In the genomic region with DNA sequence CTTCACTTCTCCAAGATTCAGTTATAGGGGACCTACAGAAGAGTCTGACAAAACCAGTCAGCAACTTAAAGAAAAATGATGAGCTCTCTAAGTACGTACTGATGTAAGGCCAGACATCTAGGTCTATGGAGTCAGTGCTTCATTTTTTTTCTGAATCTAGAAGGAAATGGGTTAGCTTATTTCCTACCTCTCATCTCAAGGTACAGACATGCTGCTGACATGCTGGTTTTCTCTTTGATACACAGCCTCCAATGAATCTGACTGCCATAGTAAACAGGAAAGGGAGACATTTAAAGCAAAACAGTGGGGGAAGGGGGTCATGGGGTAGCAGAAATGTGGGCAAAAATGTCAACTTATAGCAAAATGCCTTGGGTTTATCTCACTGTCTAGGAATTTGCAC, we compare ENCODE assay signal across 9 cellular contexts. TPM values are rescaled to one million over a fixed set of nuclear protein-coding genes. Genes with fewer than 3 reads are reported as not detected.
DNase-seq lines count a peak whose midpoint lies in the region; ATAC-seq and TF ChIP-seq lines count a peak whose summit lies in the region.
"Had no signal": no experiment of that assay in that cellular context is flagged by ENCODE, and none has a peak within 500 bp of the region (broad histone marks: within the 10 kb centered on the region; RNA-seq: fewer than 3 reads in every experiment).

No MANE protein-coding gene starts in this region.

- no peak for TF ChIP-seq RAD21 in IMR-90 (IDR thresholded peaks at IDR 0.05; ENCODE audit: low read length)

- H3K4me3 Mint-ChIP-seq in central memory CD8-positive, alpha-beta T cell: peak overlapping the region; percentile 40

- no peaks in the 10 kb centered on the region for H3K27me3 Mint-ChIP-seq in central memory CD8-positive, alpha-beta T cell

- intact Hi-C loops in IMR-90 (cut with micrococcal nuclease): no loop called here

- H2BK5ac ChIP-seq in IMR-90 (ENCODE audit: low read depth, low read length, poor library complexity, severe bottlenecking) (peak overlapping the region; percentile 17), trophoblast cell (ENCODE audit: low read depth, low read length, poor library complexity) (no peak overlapping the region)

- no TSS peak for BruUV-seq in IMR-90 (replicated peaks; lab: Mats Ljungman, UMichigan)

- H3K9me3 ChIP-seq in IMR-90 (ENCODE audit: control insufficient read depth, insufficient read depth, low read length): no peaks in the 10 kb centered on the region
- H3K9me3 ChIP-seq in trophoblast cell (ENCODE audit: insufficient read depth, low read depth, low read length): no peaks in the 10 kb centered on the region

- ATAC-seq in GM18867 (IDR thresholded peaks at IDR 0.05; ENCODE audit: unreplicated experiment) (peak; percentile 9), IMR-90 (ENCODE audit: low read depth) (no peak), HG02981 (IDR thresholded peaks at IDR 0.05; ENCODE audit: unreplicated experiment) (no peak)
- ATAC-seq in central memory CD8-positive, alpha-beta T cell (replicated peaks; ENCODE audit: extremely low read depth, poor library complexity, severe bottlenecking): peak; percentile 74

- no peak overlapping the region for H2BK15ac ChIP-seq in IMR-90 (ENCODE audit: low read depth, low read length)

- no peak overlapping the region for H2BK12ac ChIP-seq in trophoblast cell (ENCODE audit: low read length)

- no peak overlapping the region for H4K91ac ChIP-seq in IMR-90 (ENCODE audit: insufficient read depth, low read depth, low read length)
- H4K91ac ChIP-seq in trophoblast cell (ENCODE audit: low read depth, low read length): no peak overlapping the region

- in situ Hi-C loops in IMR-90 (cut with MboI; ENCODE audit: low sequenced_read_pairs): no loop called here

- no peak overlapping the region for H4K12ac ChIP-seq in trophoblast cell (ENCODE audit: low read depth, low read length)

- no peak for TF ChIP-seq CTCF in IMR-90 (conservative IDR thresholded peaks at IDR 0.05; ENCODE audit: low read depth, low read length)

- no peak for TF ChIP-seq POLR2A in IMR-90 (IDR thresholded peaks at IDR 0.05; ENCODE audit: low read depth, low read length)

- no peak overlapping the region for H4K8ac ChIP-seq in IMR-90 (ENCODE audit: low read depth in 2 of 2, low read length in 2 of 2)
- no peak overlapping the region for H4K8ac ChIP-seq in trophoblast cell (ENCODE audit: low read depth, low read length)

- H3K4ac ChIP-seq in IMR-90 (ENCODE audit: low read depth, low read length): no peak overlapping the region
- H3K4ac ChIP-seq in trophoblast cell (ENCODE audit: low read depth, low read length): no peak overlapping the region

- H3K23ac ChIP-seq in IMR-90 (ENCODE audit: low read depth, low read length): no peak overlapping the region
- no peak overlapping the region for H3K23ac ChIP-seq in trophoblast cell (ENCODE audit: low read length)

- H2AFZ ChIP-seq in IMR-90 (replicated peaks; ENCODE audit: low read length, poor library complexity): no peak overlapping the region
- H2AFZ ChIP-seq in trophoblast cell (ENCODE audit: insufficient read depth, low read length, poor library complexity): no peak overlapping the region

- no peak overlapping the region for H3K14ac ChIP-seq in IMR-90 (replicated peaks; ENCODE audit: low read depth, low read length)
- no peak overlapping the region for H3K14ac ChIP-seq in trophoblast cell (ENCODE audit: low read length)

- H3K36me3 Mint-ChIP-seq in central memory CD8-positive, alpha-beta T cell (ENCODE audit: insufficient read depth): peaks cover 21% of the 10 kb centered on the region

- POLR2A ChIA-PET in IMR-90 (lab: Charles Lee; ENCODE audit: unreplicated experiment): no interaction called here

- dilution Hi-C loops in IMR-90 (cut with HindIII; ENCODE audit: low sequenced_read_pairs, unreplicated experiment): no loop called here

- H3K27ac Mint-ChIP-seq in central memory CD8-positive, alpha-beta T cell (ENCODE audit: low read depth): peak overlapping the region; percentile 93

- H3K4me1 Mint-ChIP-seq in central memory CD8-positive, alpha-beta T cell: peaks cover 49% of the 10 kb centered on the region

- DNase-seq in IMR-90 (no peak), trophoblast cell (peak in 1 of 2 donors; percentile 37), NOMO-1 treated with DMSO at 0.1 percent for 48 hours (lab: John Stamatoyannopoulos, UW; ENCODE audit: unreplicated experiment) (no peak), AG20443 (ENCODE audit: low spot score) (no peak)
- DNase-seq in central memory CD8-positive, alpha-beta T cell (ENCODE audit: low spot score in 2 of 2): no peak
- DNase-seq: stimulated activated CD4-positive, alpha-beta T cell treated with anti-CD3 and anti-CD28 coated beads, Interleukin-1b, Interleukin-23, amount 100 ng/mL, for 48 hours; WERI-Rb-1 had no signal

- H3K9ac ChIP-seq in IMR-90 (ENCODE audit: low read depth, low read length): no peak overlapping the region
- H3K9ac ChIP-seq in trophoblast cell (ENCODE audit: low read length): no peak overlapping the region

- no CpG with 5 or more reads among the region's 1 CpG for WGBS in IMR-90 (ENCODE audit: extremely low coverage in 2 of 2, insufficient read length in 1 of 2), 2 experiments
- no CpG with 5 or more reads among the region's 1 CpG for WGBS in trophoblast cell (ENCODE audit: extremely low coverage, insufficient coverage, insufficient read length)

- no peak overlapping the region for H3K4me2 ChIP-seq in IMR-90 (ENCODE audit: low read depth, low read length)
- H3K4me2 ChIP-seq in trophoblast cell (ENCODE audit: low read length): no peak overlapping the region

- H2AK5ac ChIP-seq in IMR-90 (ENCODE audit: low read depth, low read length): no peak overlapping the region
- H2AK5ac ChIP-seq in trophoblast cell (ENCODE audit: low read length): no peak overlapping the region

- H3K27me3 ChIP-seq in IMR-90 (ENCODE audit: control insufficient read depth, insufficient read depth, low read length): no peaks in the 10 kb centered on the region
- H3K27me3 ChIP-seq in trophoblast cell (ENCODE audit: insufficient read depth, low read length): no peaks in the 10 kb centered on the region

- H3K9me1 ChIP-seq in IMR-90 (ENCODE audit: insufficient read depth, low read length): peaks cover 16% of the 10 kb centered on the region

- H3K18ac ChIP-seq in IMR-90 (ENCODE audit: low read depth, low read length) (no peak overlapping the region), trophoblast cell (ENCODE audit: low read length) (no peak overlapping the region)

- CTCF ChIA-PET in IMR-90 (lab: Yijun Ruan, JAX): no interaction called here

- H3K4me3 ChIP-seq in IMR-90 (ENCODE audit: insufficient read depth, low read depth, low read length): no peak overlapping the region
- H3K4me3 ChIP-seq in trophoblast cell (ENCODE audit: low read depth, low read length): no peak overlapping the region

- no peak overlapping the region for H3K56ac ChIP-seq in IMR-90 (ENCODE audit: extremely low read depth, insufficient read depth, low read length)

- no peak overlapping the region; the same call in 1 of the 2 replicates for H3K27ac ChIP-seq in IMR-90 (ENCODE audit: insufficient read depth, low read length)
- peak overlapping the region; percentile 90 for H3K27ac ChIP-seq in trophoblast cell (ENCODE audit: low read depth, low read length)
- H3K27ac ChIP-seq: WERI-Rb-1 had no signal

- H3K79me1 ChIP-seq in IMR-90 (ENCODE audit: low read depth in 1 of 2, low read length in 2 of 2) (peaks cover 14 to 70% of the 10 kb centered on the region in 2 experiments), trophoblast cell (ENCODE audit: low read length) (peaks cover 3% of the 10 kb centered on the region)

- H3K9me3 Mint-ChIP-seq in central memory CD8-positive, alpha-beta T cell: no peaks in the 10 kb centered on the region

- no peak overlapping the region for H2BK20ac ChIP-seq in IMR-90 (ENCODE audit: low read depth, low read length)

- no peak overlapping the region for H2AK9ac ChIP-seq in IMR-90 (replicated peaks; ENCODE audit: low read depth, low read length, poor library complexity)

- no peak overlapping the region for H4K5ac ChIP-seq in IMR-90 (ENCODE audit: low read depth, low read length)

- peaks cover 13% of the 10 kb centered on the region for H3K4me1 ChIP-seq in IMR-90 (ENCODE audit: control insufficient read depth, insufficient read depth, low read length)
- peaks cover 0 to 5% of the 10 kb centered on the region in 2 experiments for H3K4me1 ChIP-seq in trophoblast cell (ENCODE audit: control insufficient read depth in 1 of 2, insufficient read depth in 2 of 2, low read length in 2 of 2)

- no peaks in the 10 kb centered on the region for H3K79me2 ChIP-seq in trophoblast cell (ENCODE audit: control insufficient read depth, insufficient read depth, low read length, poor library complexity)

- H2BK120ac ChIP-seq in IMR-90 (ENCODE audit: low read depth, low read length) (no peak overlapping the region), trophoblast cell (ENCODE audit: insufficient read depth, low read length, poor library complexity) (no peak overlapping the region)

- H4K20me1 ChIP-seq in IMR-90 (ENCODE audit: insufficient read depth, low read length): peaks cover 76% of the 10 kb centered on the region

- H3K36me3 ChIP-seq in IMR-90 (ENCODE audit: control insufficient read depth, insufficient read depth, low read length) (peaks cover 36% of the 10 kb centered on the region), trophoblast cell (ENCODE audit: control insufficient read depth in 1 of 2, insufficient read depth in 2 of 2, low read length in 2 of 2) (peaks cover 4 to 9% of the 10 kb centered on the region in 2 experiments)

TF ChIP-seq in IMR-90, 13 proteins besides CTCF, POLR2A, EP300 and RAD21:
- no peak for TF ChIP-seq BHLHE40 (IDR thresholded peaks at IDR 0.05; ENCODE audit: low read depth, low read length)
- TF ChIP-seq MAFK (IDR thresholded peaks at IDR 0.05; ENCODE audit: low read depth, low read length): no peak
- TF ChIP-seq, protein P1, sequence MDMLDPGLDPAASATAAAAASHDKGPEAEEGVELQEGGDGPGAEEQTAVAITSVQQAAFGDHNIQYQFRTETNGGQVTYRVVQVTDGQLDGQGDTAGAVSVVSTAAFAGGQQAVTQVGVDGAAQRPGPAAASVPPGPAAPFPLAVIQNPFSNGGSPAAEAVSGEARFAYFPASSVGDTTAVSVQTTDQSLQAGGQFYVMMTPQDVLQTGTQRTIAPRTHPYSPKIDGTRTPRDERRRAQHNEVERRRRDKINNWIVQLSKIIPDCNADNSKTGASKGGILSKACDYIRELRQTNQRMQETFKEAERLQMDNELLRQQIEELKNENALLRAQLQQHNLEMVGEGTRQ (IDR thresholded peaks at IDR 0.05; ENCODE audit: low read depth, low read length): no peak
TF ChIP-seq in IMR-90: peak in this region for 0.

RNA-seq across cellular contexts. Expression of a gene that starts 16.4 kb away (rescaled TPM):
- total RNA-seq in IMR-90 (2012; rRNA removed): 44.2 and 48.4 TPM in 2 replicates
- polyA plus RNA-seq in IMR-90 (2012; rRNA removed): 33.1 and 37.7 TPM in 2 replicates
- 22.5 and 26.0 TPM in 2 replicates for polyA plus RNA-seq in IMR-90 (2012; cell fraction: cytosol; rRNA removed)
- 15.0 and 38.4 TPM in 2 replicates for polyA plus RNA-seq in IMR-90 (2012; cell fraction: nucleus; rRNA removed; ENCODE audit: low replicate concordance)
- 28.9 and 29.8 TPM in 2 replicates for polyA plus RNA-seq in trophoblast cell (2013)

Comparison
In these comparisons a context has a peak if more than half of its experiments do, and no peak if none do; other contexts are left out.
1. ATAC-seq: peak in GM18867 (single experiment) and central memory CD8-positive, alpha-beta T cell (single experiment); none in IMR-90 (single experiment) and HG02981 (single experiment).